Comparison of ENCODE assay signal across 24 cellular contexts in the genomic region with DNA sequence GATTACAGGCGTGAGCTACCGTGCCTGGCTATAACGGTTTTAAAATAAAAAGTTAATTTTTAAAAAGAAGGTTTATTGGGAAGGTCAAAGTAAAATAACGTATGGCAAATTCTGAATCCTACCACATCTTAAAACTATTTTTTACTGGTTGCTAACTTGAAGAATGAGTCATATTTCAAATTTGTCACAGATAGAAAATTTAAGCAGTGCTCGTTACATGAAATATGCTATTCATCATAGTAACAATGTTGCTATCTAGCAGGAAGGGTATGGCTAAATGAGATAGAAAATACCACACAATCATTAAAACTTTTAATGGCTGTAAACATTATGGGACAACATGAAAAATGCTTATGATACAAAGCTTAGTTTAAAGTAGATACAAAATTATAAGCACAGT.
"Had no signal": no experiment of that assay in that cellular context is flagged by ENCODE, and none has a peak within 500 bp of the region (broad histone marks: within the 10 kb centered on the region; RNA-seq: fewer than 3 reads in every experiment).

No MANE protein-coding gene starts in this region.

- ATAC-seq: gastroesophageal sphincter; left lobe of liver; naive thymus-derived CD4-positive, alpha-beta T cell; psoas muscle; right lobe of liver; stimulated activated memory B cell treated with anti-CD40 and anti-IgM and Interleukin-4, amounts not matched to agents 10 μg/mL and 1 μg/mL and 100 μg/mL, for 72 hours; stimulated activated naive CD8-positive, alpha-beta T cell treated with anti-CD3 and anti-CD28 coated beads, Interleukin-15, amount 100 ng/mL, for 72 hours; upper lobe of right lung had no signal

- H3K27me3 ChIP-seq: esophagus muscularis mucosa, gastroesophageal sphincter, right lobe of liver, spleen, testis, tibial nerve, upper lobe of right lung, vagina had no signal

- H3K36me3 Mint-ChIP-seq: naive thymus-derived CD4-positive, alpha-beta T cell; stimulated activated memory B cell treated with anti-CD40 and anti-IgM and Interleukin-4, amounts not matched to agents 10 μg/mL and 1 μg/mL and 100 μg/mL, for 72 hours had no signal

- H3K9me3 Mint-ChIP-seq: nephron progenitor cell; stimulated activated memory B cell treated with anti-CD40 and anti-IgM and Interleukin-4, amounts not matched to agents 10 μg/mL and 1 μg/mL and 100 μg/mL, for 72 hours; stimulated activated naive CD8-positive, alpha-beta T cell treated with anti-CD3 and anti-CD28 coated beads, Interleukin-15, amount 100 ng/mL, for 72 hours had no signal

- H3K36me3 ChIP-seq: esophagus muscularis mucosa, gastroesophageal sphincter, right lobe of liver, spleen, tibial nerve, upper lobe of right lung, vagina had no signal

- H3K4me1 Mint-ChIP-seq: naive thymus-derived CD4-positive, alpha-beta T cell; stimulated activated memory B cell treated with anti-CD40 and anti-IgM and Interleukin-4, amounts not matched to agents 10 μg/mL and 1 μg/mL and 100 μg/mL, for 72 hours; stimulated activated naive CD8-positive, alpha-beta T cell treated with anti-CD3 and anti-CD28 coated beads, Interleukin-15, amount 100 ng/mL, for 72 hours had no signal

- H3K4me1 ChIP-seq: gastroesophageal sphincter, psoas muscle, right lobe of liver, spleen, testis, tibial nerve, upper lobe of right lung, vagina had no signal

- H3K27me3 Mint-ChIP-seq: stimulated activated memory B cell treated with anti-CD40 and anti-IgM and Interleukin-4, amounts not matched to agents 10 μg/mL and 1 μg/mL and 100 μg/mL, for 72 hours; stimulated activated naive CD8-positive, alpha-beta T cell treated with anti-CD3 and anti-CD28 coated beads, Interleukin-15, amount 100 ng/mL, for 72 hours had no signal

- H3K27ac ChIP-seq: epithelial cell of prostate, esophagus muscularis mucosa, gastroesophageal sphincter, psoas muscle, right lobe of liver, spleen, testis, tibial nerve, upper lobe of right lung, vagina had no signal

- H3K4me3 ChIP-seq: esophagus muscularis mucosa, gastroesophageal sphincter, psoas muscle, right lobe of liver, spleen, testis, tibial nerve, upper lobe of right lung, vagina had no signal

- H3K27ac Mint-ChIP-seq: naive thymus-derived CD4-positive, alpha-beta T cell; nephron progenitor cell; stimulated activated memory B cell treated with anti-CD40 and anti-IgM and Interleukin-4, amounts not matched to agents 10 μg/mL and 1 μg/mL and 100 μg/mL, for 72 hours; stimulated activated naive CD8-positive, alpha-beta T cell treated with anti-CD3 and anti-CD28 coated beads, Interleukin-15, amount 100 ng/mL, for 72 hours had no signal

- H3K4me3 Mint-ChIP-seq: naive thymus-derived CD4-positive, alpha-beta T cell; nephron progenitor cell; stimulated activated memory B cell treated with anti-CD40 and anti-IgM and Interleukin-4, amounts not matched to agents 10 μg/mL and 1 μg/mL and 100 μg/mL, for 72 hours; stimulated activated naive CD8-positive, alpha-beta T cell treated with anti-CD3 and anti-CD28 coated beads, Interleukin-15, amount 100 ng/mL, for 72 hours had no signal

- DNase-seq: cortex of kidney; effector memory CD4-positive, alpha-beta T cell; hippocampal formation; islet precursor cell; mammary epithelial cell; naive thymus-derived CD4-positive, alpha-beta T cell; nephron progenitor cell; psoas muscle; retina; right lobe of liver; spleen; stimulated activated CD4-positive, alpha-beta T cell treated with anti-CD3 and anti-CD28 coated beads, Interleukin-15, amount 100 ng/mL, for 24 hours; stimulated activated CD4-positive, alpha-beta T cell treated with anti-CD3 and anti-CD28 coated beads, Interleukin-1b, Interleukin-23, amount 100 ng/mL, for 48 hours; stimulated activated CD4-positive, alpha-beta T cell treated with anti-CD3 and anti-CD28 coated beads, Interleukin-4, amount 100 ng/mL, for 24 hours; stimulated activated naive CD8-positive, alpha-beta T cell treated with anti-CD3 and anti-CD28 coated beads, Interleukin-15, amount 100 ng/mL, for 72 hours; testis; upper lobe of right lung had no signal

- H3K9me3 ChIP-seq: esophagus muscularis mucosa, gastroesophageal sphincter, psoas muscle, right lobe of liver, spleen, testis, tibial nerve, upper lobe of right lung, vagina had no signal
